Comparison of ENCODE assay signal across 9 cellular contexts in genomic region chr2:28662468-28663095, GRCh38.
DNase-seq lines count a peak whose midpoint lies in the region; ATAC-seq and TF ChIP-seq lines count a peak whose summit lies in the region.
"Had no signal": no experiment of that assay in that cellular context is flagged by ENCODE, and none has a peak within 500 bp of the region (broad histone marks: within the 10 kb centered on the region; RNA-seq: fewer than 3 reads in every experiment).

No MANE protein-coding gene starts in this region.

- H3K36me3 ChIP-seq in heart left ventricle: no peaks in the 10 kb centered on the region
- H3K36me3 ChIP-seq in esophagus squamous epithelium: no peaks in the 10 kb centered on the region
- H3K36me3 ChIP-seq in muscle layer of duodenum (ENCODE audit: control insufficient read depth in 1 of 2, insufficient read depth in 2 of 2, low read length in 2 of 2): no peaks in the 10 kb centered on the region

- intact Hi-C loops in heart left ventricle (cut with DNase I) (loop anchor here in 6 of 10 donors (2.0 to 5.0 kb wide), 3 partner anchors 35 to 90 kb away; partner anchors contain the start of gene PPP1CB (in 3 of the 6)), Right ventricle myocardium superior (cut with DNase I) (no loop called here), esophagus squamous epithelium (cut with DNase I) (loop anchor here (10.0 kb wide), 1 partner anchor 92 kb away; the partner anchor contains the start of gene PPP1CB)
- intact Hi-C loops in activated CD4-positive, alpha-beta T cell treated with anti-CD3 and anti-CD28 coated beads for 36 hours (cut with DNase I, micrococcal nuclease): no loop called here

- H3K4me3 ChIP-seq in heart left ventricle: no peak overlapping the region
- H3K4me3 ChIP-seq in esophagus squamous epithelium: no peak overlapping the region
- no peak overlapping the region for H3K4me3 ChIP-seq in muscle layer of duodenum (ENCODE audit: low read depth in 1 of 2, low read length in 2 of 2)

- no peaks in the 10 kb centered on the region for H3K27me3 ChIP-seq in heart left ventricle
- no peaks in the 10 kb centered on the region for H3K27me3 ChIP-seq in esophagus squamous epithelium
- no peaks in the 10 kb centered on the region for H3K27me3 ChIP-seq in muscle layer of duodenum (ENCODE audit: low read depth, low read length)

- peak overlapping the region in 1 of 2 donors; percentile 47 for H3K27ac Mint-ChIP-seq in effector memory CD8-positive, alpha-beta T cell
- no peak overlapping the region for H3K27ac Mint-ChIP-seq in activated CD4-positive, alpha-beta T cell treated with anti-CD3 and anti-CD28 coated beads for 36 hours

- peak in 2 of 5 donors; percentile 53 to 57 for DNase-seq in heart left ventricle
- DNase-seq in Right ventricle myocardium superior: no peak
- DNase-seq in esophagus squamous epithelium (lab: John Stamatoyannopoulos, UW): no peak
- no peak for DNase-seq in NCI-H526 (lab: John Stamatoyannopoulos, UW)
- no peak for DNase-seq in effector memory CD8-positive, alpha-beta T cell
- no peak for DNase-seq in HUDEP-2 (lab: John Stamatoyannopoulos, UW; ENCODE audit: unreplicated experiment in 76 of 76)
- DNase-seq in activated CD4-positive, alpha-beta T cell treated with anti-CD3 and anti-CD28 coated beads for 36 hours: no peak
- DNase-seq: stimulated activated CD4-positive, alpha-beta T cell treated with anti-CD3 and anti-CD28 coated beads, Interleukin-12 subunit alpha, Interleukin-12 subunit beta, amount 100 ng/mL, for 4 hours had no signal

- no peak for TF ChIP-seq CTCF in heart left ventricle (IDR thresholded peaks at IDR 0.05)
- TF ChIP-seq CTCF in esophagus squamous epithelium (IDR thresholded peaks at IDR 0.05): no peak

- TF ChIP-seq POLR2A in heart left ventricle (IDR thresholded peaks at IDR 0.05): no peak
- TF ChIP-seq POLR2A in esophagus squamous epithelium (IDR thresholded peaks at IDR 0.05): no peak

- H3K9me3 ChIP-seq in heart left ventricle (peaks cover 0 to 6% (median 0%) of the 10 kb centered on the region in 12 donors), esophagus squamous epithelium (no peaks in the 10 kb centered on the region), muscle layer of duodenum (ENCODE audit: control insufficient read depth in 1 of 2, low read length in 2 of 2) (no peaks in the 10 kb centered on the region)

- CTCF ChIA-PET in activated CD4-positive, alpha-beta T cell treated with anti-CD3 and anti-CD28 coated beads for 36 hours (lab: Charles Lee): no interaction called here

- H3K4me1 ChIP-seq in heart left ventricle (peaks cover 8 to 62% (median 45%) of the 10 kb centered on the region in 12 donors), esophagus squamous epithelium (peaks cover 39 to 99% (median 61%) of the 10 kb centered on the region in 3 donors), muscle layer of duodenum (ENCODE audit: control insufficient read depth in 1 of 2, insufficient read depth in 2 of 2, low read length in 2 of 2) (peaks cover 29 to 37% of the 10 kb centered on the region in 2 donors)

- peak overlapping the region in 11 of 12 donors; percentile 45 to 85 (median 61) for H3K27ac ChIP-seq in heart left ventricle
- peak overlapping the region; percentile 80 to 92 (median 92) for H3K27ac ChIP-seq in esophagus squamous epithelium
- peak overlapping the region; percentile 80 for H3K27ac ChIP-seq in muscle layer of duodenum (ENCODE audit: low read length)

- H3K36me3 Mint-ChIP-seq in effector memory CD8-positive, alpha-beta T cell (ENCODE audit: insufficient read depth): no peaks in the 10 kb centered on the region
- H3K36me3 Mint-ChIP-seq in activated CD4-positive, alpha-beta T cell treated with anti-CD3 and anti-CD28 coated beads for 36 hours (ENCODE audit: low read depth): no peaks in the 10 kb centered on the region

- peaks cover 6 to 9% of the 10 kb centered on the region in 2 donors for H3K27me3 Mint-ChIP-seq in effector memory CD8-positive, alpha-beta T cell
- no peaks in the 10 kb centered on the region for H3K27me3 Mint-ChIP-seq in activated CD4-positive, alpha-beta T cell treated with anti-CD3 and anti-CD28 coated beads for 36 hours

- POLR2A ChIA-PET in activated CD4-positive, alpha-beta T cell treated with anti-CD3 and anti-CD28 coated beads for 36 hours (lab: Charles Lee): no interaction called here

- H3K4me1 Mint-ChIP-seq in effector memory CD8-positive, alpha-beta T cell (ENCODE audit: low read depth in 2 of 2): no peaks in the 10 kb centered on the region
- H3K4me1 Mint-ChIP-seq in activated CD4-positive, alpha-beta T cell treated with anti-CD3 and anti-CD28 coated beads for 36 hours: peaks cover 2% of the 10 kb centered on the region

- 71 to 78% (median 76%) methylated on average over 9 to 10 of the region's 10 CpGs for WGBS in heart left ventricle, 4 donors
- WGBS in esophagus squamous epithelium, 2 donors: 54 to 91% methylated on average over 2 to 6 of the region's 10 CpGs

- no peak overlapping the region for H3K4me3 Mint-ChIP-seq in effector memory CD8-positive, alpha-beta T cell
- H3K4me3 Mint-ChIP-seq in activated CD4-positive, alpha-beta T cell treated with anti-CD3 and anti-CD28 coated beads for 36 hours: no peak overlapping the region

- ATAC-seq in heart left ventricle (peak in 1 of 4 donors; percentile 18), Right ventricle myocardium superior (ENCODE audit: poor library complexity) (no peak)
- ATAC-seq in effector memory CD8-positive, alpha-beta T cell (replicated peaks): no peak
- no peak for ATAC-seq in activated CD4-positive, alpha-beta T cell treated with anti-CD3 and anti-CD28 coated beads for 36 hours

- H3K9me3 Mint-ChIP-seq in effector memory CD8-positive, alpha-beta T cell: no peaks in the 10 kb centered on the region
- no peaks in the 10 kb centered on the region for H3K9me3 Mint-ChIP-seq in activated CD4-positive, alpha-beta T cell treated with anti-CD3 and anti-CD28 coated beads for 36 hours (ENCODE audit: low read depth)

Comparison
In these comparisons a context has a peak if more than half of its experiments do, and no peak if none do; other contexts are left out.
1. intact Hi-C loops: an anchor here in heart left ventricle (2.0 to 5.0 kb wide) and esophagus squamous epithelium (10.0 kb wide); none called in Right ventricle myocardium superior and activated CD4-positive, alpha-beta T cell treated with anti-CD3 and anti-CD28 coated beads for 36 hours.